ENCODE assay signal across 20 cellular contexts in the genomic region with DNA sequence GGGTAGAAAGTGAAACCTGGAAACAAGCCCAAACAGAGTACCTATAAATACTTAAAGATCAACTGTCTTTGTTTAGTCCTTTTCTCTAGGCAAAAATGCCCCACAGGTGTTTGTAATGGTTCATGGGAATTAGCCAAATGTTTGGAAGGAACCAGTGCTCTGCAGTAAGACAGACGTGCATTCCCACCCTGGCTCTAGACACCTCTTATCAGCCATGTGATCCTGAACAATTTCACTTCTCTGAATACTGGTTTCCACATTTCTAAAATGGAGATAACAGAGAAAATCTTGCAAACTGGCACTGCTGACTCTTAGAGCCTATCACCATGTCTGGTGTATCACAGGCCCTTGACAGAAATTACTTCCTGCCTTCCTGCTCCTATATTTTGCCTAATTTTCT.
"Had no signal": no experiment of that assay in that cellular context is flagged by ENCODE, and none has a peak within 500 bp of the region (broad histone marks: within the 10 kb centered on the region; RNA-seq: fewer than 3 reads in every experiment).

No MANE protein-coding gene starts in this region.

- FAIRE-seq: endothelial cell of umbilical vein, frontal cortex, urothelium cell line had no signal

- H3K27ac ChIP-seq: coronary artery, heart left ventricle, spleen, stomach, thoracic aorta had no signal

- H3K9me3 ChIP-seq: heart left ventricle, spleen, stomach, thoracic aorta had no signal

- H3K4me1 ChIP-seq: heart left ventricle, spleen, stomach had no signal

- DNase-seq: effector CD4-positive, alpha-beta T cell; endodermal cell; erythroblast; heart left ventricle; hippocampal formation; mesendoderm; naive B cell; occipital lobe; spleen; stimulated activated CD4-positive, alpha-beta T cell treated with anti-CD3 and anti-CD28 coated beads, Interleukin-15, amount 100 ng/mL, for 24 hours; stimulated activated CD4-positive, alpha-beta T cell treated with anti-CD3 and anti-CD28 coated beads, Interleukin-1b, Interleukin-23, amount 100 ng/mL, for 48 hours; stimulated activated CD4-positive, alpha-beta T cell treated with anti-CD3 and anti-CD28 coated beads, Interleukin-4, amount 100 ng/mL, for 4 hours; stimulated activated naive CD4-positive, alpha-beta T cell; stomach; substantia nigra had no signal

- H3K36me3 ChIP-seq: heart left ventricle, spleen, stomach, thoracic aorta had no signal

- H3K4me3 ChIP-seq: coronary artery, heart left ventricle, spleen, stomach, thoracic aorta had no signal

- H3K27me3 ChIP-seq: heart left ventricle, stomach had no signal
